In the genomic region with DNA sequence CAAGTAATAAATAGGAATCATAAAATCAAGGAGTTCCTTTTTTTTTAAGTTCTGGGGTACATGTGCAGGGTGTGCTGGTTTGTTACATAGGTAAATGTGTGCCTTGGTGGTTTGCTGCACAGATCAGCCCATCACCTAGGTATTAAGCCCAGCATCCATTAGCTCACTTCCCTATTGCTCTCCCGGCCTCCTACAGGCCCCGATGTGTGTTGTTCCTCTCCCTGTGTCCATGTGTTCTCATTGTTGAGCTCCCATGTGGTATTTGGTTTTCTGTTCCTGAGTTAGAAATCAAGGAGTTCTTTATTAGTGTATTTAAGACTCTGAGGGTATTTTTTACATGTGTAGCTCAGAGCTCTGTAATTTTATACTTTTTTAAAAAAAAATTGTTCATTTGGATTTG, we compare ENCODE assay signal across 1 cellular context.
TF ChIP-seq lines count a peak whose summit lies in the region.

No MANE protein-coding gene starts in this region.

TF ChIP-seq in HepG2, 621 proteins besides CTCF, POLR2A, EP300 and RAD21 (continued from another document):
- TF ChIP-seq, protein P1, sequence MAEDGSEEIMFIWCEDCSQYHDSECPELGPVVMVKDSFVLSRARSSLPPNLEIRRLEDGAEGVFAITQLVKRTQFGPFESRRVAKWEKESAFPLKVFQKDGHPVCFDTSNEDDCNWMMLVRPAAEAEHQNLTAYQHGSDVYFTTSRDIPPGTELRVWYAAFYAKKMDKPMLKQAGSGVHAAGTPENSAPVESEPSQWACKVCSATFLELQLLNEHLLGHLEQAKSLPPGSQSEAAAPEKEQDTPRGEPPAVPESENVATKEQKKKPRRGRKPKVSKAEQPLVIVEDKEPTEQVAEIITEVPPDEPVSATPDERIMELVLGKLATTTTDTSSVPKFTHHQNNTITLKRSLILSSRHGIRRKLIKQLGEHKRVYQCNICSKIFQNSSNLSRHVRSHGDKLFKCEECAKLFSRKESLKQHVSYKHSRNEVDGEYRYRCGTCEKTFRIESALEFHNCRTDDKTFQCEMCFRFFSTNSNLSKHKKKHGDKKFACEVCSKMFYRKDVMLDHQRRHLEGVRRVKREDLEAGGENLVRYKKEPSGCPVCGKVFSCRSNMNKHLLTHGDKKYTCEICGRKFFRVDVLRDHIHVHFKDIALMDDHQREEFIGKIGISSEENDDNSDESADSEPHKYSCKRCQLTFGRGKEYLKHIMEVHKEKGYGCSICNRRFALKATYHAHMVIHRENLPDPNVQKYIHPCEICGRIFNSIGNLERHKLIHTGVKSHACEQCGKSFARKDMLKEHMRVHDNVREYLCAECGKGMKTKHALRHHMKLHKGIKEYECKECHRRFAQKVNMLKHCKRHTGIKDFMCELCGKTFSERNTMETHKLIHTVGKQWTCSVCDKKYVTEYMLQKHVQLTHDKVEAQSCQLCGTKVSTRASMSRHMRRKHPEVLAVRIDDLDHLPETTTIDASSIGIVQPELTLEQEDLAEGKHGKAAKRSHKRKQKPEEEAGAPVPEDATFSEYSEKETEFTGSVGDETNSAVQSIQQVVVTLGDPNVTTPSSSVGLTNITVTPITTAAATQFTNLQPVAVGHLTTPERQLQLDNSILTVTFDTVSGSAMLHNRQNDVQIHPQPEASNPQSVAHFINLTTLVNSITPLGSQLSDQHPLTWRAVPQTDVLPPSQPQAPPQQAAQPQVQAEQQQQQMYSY (CRISPR knock-in tag; IDR thresholded peaks at IDR 0.05) = no peak
- no peak for TF ChIP-seq ATF5 (CRISPR knock-in tag; IDR thresholded peaks at IDR 0.05; ENCODE audit: low read depth)
TF ChIP-seq in HepG2: peak in this region for 0.
